Comparison of ENCODE assay signal across 11 cellular contexts in genomic region chr19:34555447-34555846, GRCh38.
A peak's percentile ranks its signal among the peaks of the same experiment; 100 is the strongest.
DNase-seq lines count a peak whose midpoint lies in the region; ATAC-seq and TF ChIP-seq lines count a peak whose summit lies in the region.
"Had no signal": no experiment of that assay in that cellular context is flagged by ENCODE, and none has a peak within 500 bp of the region (broad histone marks: within the 10 kb centered on the region; RNA-seq: fewer than 3 reads in every experiment).

No MANE protein-coding gene starts in this region.

- H3K27ac Mint-ChIP-seq in nephron progenitor cell, result no peak overlapping the region
- H3K27ac Mint-ChIP-seq: effector memory CD8-positive, alpha-beta T cell had no signal

- H3K9me3 Mint-ChIP-seq in nephron progenitor cell, result peaks cover 24% of the 10 kb centered on the region

- H3K27me3 ChIP-seq in SJCRH30, result peaks cover 28% of the 10 kb centered on the region
- no peaks in the 10 kb centered on the region for H3K27me3 ChIP-seq in Peyer's patch
- no peaks in the 10 kb centered on the region for H3K27me3 ChIP-seq in lower lobe of right lung (ENCODE audit: low read depth)

- H3K4me1 ChIP-seq in SJCRH30 (no peaks in the 10 kb centered on the region), Peyer's patch (no peaks in the 10 kb centered on the region), lower lobe of right lung (no peaks in the 10 kb centered on the region)

- no peaks in the 10 kb centered on the region for H3K36me3 Mint-ChIP-seq in nephron progenitor cell (ENCODE audit: low read depth)

- TF ChIP-seq POLR2A in Peyer's patch (IDR thresholded peaks at IDR 0.05), result no peak

- peak; percentile 22 for TF ChIP-seq CTCF in HFF-Myc (IDR thresholded peaks at IDR 0.05; ENCODE audit: low read depth, low read length, missing control alignments)
- no peak for TF ChIP-seq CTCF in Peyer's patch (IDR thresholded peaks at IDR 0.05)
- no peak for TF ChIP-seq CTCF in nephron progenitor cell (IDR thresholded peaks at IDR 0.05)
- TF ChIP-seq CTCF in lower lobe of right lung (IDR thresholded peaks at IDR 0.05), result no peak

- H3K27ac ChIP-seq in SJCRH30 (no peak overlapping the region), Peyer's patch (no peak overlapping the region), lower lobe of right lung (no peak overlapping the region)

- ATAC-seq in GM19351 (IDR thresholded peaks at IDR 0.05; ENCODE audit: unreplicated experiment) (no peak), lower lobe of right lung (no peak)
- ATAC-seq: effector memory CD8-positive, alpha-beta T cell had no signal

- DNase-seq in DMS53 (lab: John Stamatoyannopoulos, UW) (peak; percentile 76), HFF-Myc (ENCODE audit: extremely low read depth, low read depth) (no peak), SJCRH30 (peak; percentile 27 to 36), iPS-NIHi7 (ENCODE audit: extremely low spot score) (peak; percentile 51), Peyer's patch (no peak), nephron progenitor cell (no peak), lower lobe of right lung (no peak)
- DNase-seq: activated CD8-positive, alpha-beta memory T cell treated with anti-CD3 and anti-CD28 coated beads, Interleukin-2, amount 50 U/mL, for 4 hours; effector memory CD8-positive, alpha-beta T cell; NCI-H446 treated with DMSO at 0.1 percent for 48 hours had no signal

- H3K27me3 Mint-ChIP-seq in nephron progenitor cell (ENCODE audit: low read depth, poor library complexity), result peaks cover 50% of the 10 kb centered on the region

- intact Hi-C loops in lower lobe of right lung (cut with DNase I), result no loop called here

- H3K36me3 ChIP-seq in SJCRH30 (no peaks in the 10 kb centered on the region), Peyer's patch (no peaks in the 10 kb centered on the region), lower lobe of right lung (no peaks in the 10 kb centered on the region)

- peaks cover 6% of the 10 kb centered on the region for H3K4me1 Mint-ChIP-seq in nephron progenitor cell

- H3K9me3 ChIP-seq in SJCRH30 (replicated peaks), result 0 out of 2 replicates have a peak, but pooled peaks cover 3% of the 10 kb centered on the region
- H3K9me3 ChIP-seq in Peyer's patch, result peaks cover 0 to 6% (median 0%) of the 10 kb centered on the region in 4 donors
- no peaks in the 10 kb centered on the region for H3K9me3 ChIP-seq in lower lobe of right lung

- no peak overlapping the region for H3K4me3 Mint-ChIP-seq in nephron progenitor cell
- H3K4me3 Mint-ChIP-seq: effector memory CD8-positive, alpha-beta T cell had no signal

- H3K4me3 ChIP-seq in HFF-Myc (replicated peaks; ENCODE audit: low read depth, low read length) (no peak overlapping the region), SJCRH30 (no peak overlapping the region), Peyer's patch (no peak overlapping the region), lower lobe of right lung (no peak overlapping the region)

Comparison
In these comparisons a context has a peak if more than half of its experiments do, and no peak if none do; other contexts are left out.
1. DNase-seq: peak in DMS53 (single experiment), SJCRH30 (2 of 2) and iPS-NIHi7 (single experiment); none in HFF-Myc (single experiment), Peyer's patch (0 of 3), nephron progenitor cell (single experiment) and lower lobe of right lung (single experiment).